16 cellular contexts compared by ENCODE assay signal in genomic region chr12:104681012-104681690, GRCh38.
DNase-seq lines count a peak whose midpoint lies in the region; ATAC-seq and TF ChIP-seq lines count a peak whose summit lies in the region.
"Had no signal": no experiment of that assay in that cellular context is flagged by ENCODE, and none has a peak within 500 bp of the region (broad histone marks: within the 10 kb centered on the region; RNA-seq: fewer than 3 reads in every experiment).

No MANE protein-coding gene starts in this region.

- TF ChIP-seq CTCF in CD4-positive, alpha-beta T cell (IDR thresholded peaks at IDR 0.05) = no peak

- no peak overlapping the region for H3K9ac ChIP-seq in BLaER1

- H3K27ac ChIP-seq in BLaER1 = no peak overlapping the region
- no peak overlapping the region for H3K27ac ChIP-seq in CD4-positive, alpha-beta T cell (ENCODE audit: low read depth, low read length)
- H3K27ac ChIP-seq: brain microvascular endothelial cell, uterus had no signal

- H3K36me3 Mint-ChIP-seq in CD4-positive, alpha-beta T cell (ENCODE audit: low read depth) = no peaks in the 10 kb centered on the region
- no peaks in the 10 kb centered on the region for H3K36me3 Mint-ChIP-seq in T-helper 17 cell (ENCODE audit: low read depth)
- peaks cover 4% of the 10 kb centered on the region for H3K36me3 Mint-ChIP-seq in effector memory CD8-positive, alpha-beta T cell (ENCODE audit: insufficient read depth)

- CTCF ChIA-PET in CD4-positive, alpha-beta T cell (lab: Charles Lee) = interaction anchor here (1.0 kb wide), 1 partner anchor 88 kb away, joined by 3 read pairs; no protein-coding TSS in a partner anchor
- CTCF ChIA-PET in HEK293T (lab: Yijun Ruan, JAX) = no interaction called here

- H3K4me3 Mint-ChIP-seq in CD4-positive, alpha-beta T cell = peak overlapping the region; percentile 35
- peak overlapping the region; percentile 43 for H3K4me3 Mint-ChIP-seq in T-helper 17 cell
- peak overlapping the region in 1 of 2 donors; percentile 7 for H3K4me3 Mint-ChIP-seq in effector memory CD8-positive, alpha-beta T cell

- peak overlapping the region; percentile 79 for H3K4me2 ChIP-seq in BLaER1

- H3K27me3 Mint-ChIP-seq in CD4-positive, alpha-beta T cell = no peaks in the 10 kb centered on the region
- no peaks in the 10 kb centered on the region for H3K27me3 Mint-ChIP-seq in T-helper 17 cell
- H3K27me3 Mint-ChIP-seq in effector memory CD8-positive, alpha-beta T cell = no peaks in the 10 kb centered on the region
- H3K27me3 Mint-ChIP-seq: naive thymus-derived CD4-positive, alpha-beta T cell; progenitor cell of endocrine pancreas had no signal

- H4K20me1 ChIP-seq in BLaER1 = peaks cover 99% of the 10 kb centered on the region

- DNase-seq in CD4-positive, alpha-beta T cell = no peak
- DNase-seq in T-helper 17 cell (no peak), HEK293T (ENCODE audit: extremely low spot score) (no peak), NCI-H2107 (lab: John Stamatoyannopoulos, UW) (no peak)
- no peak for DNase-seq in effector memory CD8-positive, alpha-beta T cell
- DNase-seq: brain microvascular endothelial cell; cortex of kidney; DMS 273 treated with DMSO at 0.1 percent for 48 hours; kidney; naive thymus-derived CD4-positive, alpha-beta T cell; NCI-H1436 treated with DMSO at 0.1 percent for 48 hours; substantia nigra; uterus had no signal

- H3K27me3 ChIP-seq in BLaER1 = no peaks in the 10 kb centered on the region
- no peaks in the 10 kb centered on the region for H3K27me3 ChIP-seq in CD4-positive, alpha-beta T cell (ENCODE audit: control insufficient read depth, insufficient read depth, low read length)
- H3K27me3 ChIP-seq: brain microvascular endothelial cell, uterus had no signal

- POLR2A ChIA-PET in CD4-positive, alpha-beta T cell (lab: Charles Lee) = no interaction called here
- POLR2A ChIA-PET in HEK293T (lab: Yijun Ruan, JAX) = no interaction called here

- H3K36me3 ChIP-seq in BLaER1 = peaks cover 6% of the 10 kb centered on the region; the same call in 1 of the 2 replicates
- H3K36me3 ChIP-seq: brain microvascular endothelial cell, uterus had no signal

- no peaks in the 10 kb centered on the region for H3K9me3 Mint-ChIP-seq in CD4-positive, alpha-beta T cell
- no peaks in the 10 kb centered on the region for H3K9me3 Mint-ChIP-seq in effector memory CD8-positive, alpha-beta T cell

- no peak overlapping the region for H3K4me3 ChIP-seq in BLaER1
- H3K4me3 ChIP-seq: uterus had no signal

- H3K27ac Mint-ChIP-seq in CD4-positive, alpha-beta T cell = peak overlapping the region; percentile 74
- peak overlapping the region; percentile 91 for H3K27ac Mint-ChIP-seq in T-helper 17 cell
- H3K27ac Mint-ChIP-seq in effector memory CD8-positive, alpha-beta T cell = peak overlapping the region; percentile 65 to 85
- H3K27ac Mint-ChIP-seq: progenitor cell of endocrine pancreas had no signal

- intact Hi-C loops in CD4-positive, alpha-beta T cell (cut with DNase I, micrococcal nuclease) = loop anchor here (2.0 to 10.0 kb wide), 2 partner anchors 296 to 372 kb away; no protein-coding TSS in a partner anchor

- peaks cover 68% of the 10 kb centered on the region for H3K4me1 Mint-ChIP-seq in CD4-positive, alpha-beta T cell (ENCODE audit: low read depth)
- peaks cover 57% of the 10 kb centered on the region for H3K4me1 Mint-ChIP-seq in T-helper 17 cell
- peaks cover 69 to 75% of the 10 kb centered on the region in 2 donors for H3K4me1 Mint-ChIP-seq in effector memory CD8-positive, alpha-beta T cell (ENCODE audit: low read depth in 2 of 2)

- no peak for ATAC-seq in CD4-positive, alpha-beta T cell (ENCODE audit: poor library complexity)
- ATAC-seq in T-helper 17 cell (no peak), HG02973 (IDR thresholded peaks at IDR 0.05; ENCODE audit: unreplicated experiment) (no peak)
- ATAC-seq in effector memory CD8-positive, alpha-beta T cell (replicated peaks) = no peak
- ATAC-seq: naive thymus-derived CD4-positive, alpha-beta T cell had no signal

- H3K9me3 ChIP-seq in BLaER1 = no peaks in the 10 kb centered on the region
- H3K9me3 ChIP-seq in CD4-positive, alpha-beta T cell (ENCODE audit: control insufficient read depth, low read length) = no peaks in the 10 kb centered on the region
- no peaks in the 10 kb centered on the region for H3K9me3 ChIP-seq in T-helper 17 cell (ENCODE audit: control insufficient read depth, low read length, poor library complexity, severe bottlenecking)
- H3K9me3 ChIP-seq: uterus had no signal

- H3K4me1 ChIP-seq in BLaER1 = peaks cover 87% of the 10 kb centered on the region

TF ChIP-seq in HEK293T, 16 proteins besides CTCF, POLR2A, EP300 and RAD21:
- TF ChIP-seq LEF1 (IDR thresholded peaks at IDR 0.05; ENCODE audit: borderline replicate concordance) (no peak), CTBP1 (IDR thresholded peaks at IDR 0.05; ENCODE audit: borderline replicate concordance) (no peak), SP1 (IDR thresholded peaks at IDR 0.05) (no peak), BHLHE40 (IDR thresholded peaks at IDR 0.05; ENCODE audit: borderline replicate concordance) (no peak), PKNOX1 (IDR thresholded peaks at IDR 0.05) (no peak), SUZ12 (IDR thresholded peaks at IDR 0.05) (no peak), NFRKB (IDR thresholded peaks at IDR 0.05) (no peak), TARDBP (IDR thresholded peaks at IDR 0.05) (no peak)
